ENCODE assay signal across 8 cellular contexts in genomic region chr15:90086868-90087268, GRCh38. TPM values are rescaled to one million over a fixed set of nuclear protein-coding genes. Genes with fewer than 3 reads are reported as not detected.
DNase-seq lines count a peak whose midpoint lies in the region; ATAC-seq and TF ChIP-seq lines count a peak whose summit lies in the region.

No MANE protein-coding gene starts in this region.

- peaks cover 73% of the 10 kb centered on the region for H3K36me3 Mint-ChIP-seq in activated CD4-positive, alpha-beta memory T cell treated with anti-CD3 and anti-CD28 coated beads, Interleukin-2, amount 10 ng/mL, durations not matched to agents 7 days and 5 days (ENCODE audit: low read depth)

- no peak overlapping the region for H3K27ac Mint-ChIP-seq in activated CD4-positive, alpha-beta memory T cell treated with anti-CD3 and anti-CD28 coated beads, Interleukin-2, amount 10 ng/mL, durations not matched to agents 7 days and 5 days

- intact Hi-C loops in Right ventricle myocardium superior (cut with DNase I): loop anchor here (5.0 kb wide), 1 partner anchor 345 kb away; no protein-coding TSS in a partner anchor
- intact Hi-C loops in Right ventricle myocardium inferior (cut with DNase I): no loop called here

- DNase-seq in Right ventricle myocardium superior: peak; percentile 57
- DNase-seq in Right ventricle myocardium inferior (ENCODE audit: missing footprints): no peak
- peak; percentile 77 for DNase-seq in NAMALWA (ENCODE audit: low spot score)
- peak; percentile 63 for DNase-seq in activated CD4-positive, alpha-beta memory T cell treated with anti-CD3 and anti-CD28 coated beads, Interleukin-2, amount 10 ng/mL, durations not matched to agents 7 days and 5 days
- peak; percentile 54 for DNase-seq in fibroblast of mammary gland (ENCODE audit: low read depth)
- no peak for DNase-seq in occipital lobe (lab: John Stamatoyannopoulos, UW)
- no peak for DNase-seq in LoVo (ENCODE audit: low spot score)

- H3K27me3 Mint-ChIP-seq in activated CD4-positive, alpha-beta memory T cell treated with anti-CD3 and anti-CD28 coated beads, Interleukin-2, amount 10 ng/mL, durations not matched to agents 7 days and 5 days: no peaks in the 10 kb centered on the region

- POLR2A ChIA-PET in activated CD4-positive, alpha-beta memory T cell treated with anti-CD3 and anti-CD28 coated beads, Interleukin-2, amount 10 ng/mL, durations not matched to agents 7 days and 5 days (lab: Charles Lee): interaction anchor here (1.2 to 5.0 kb wide), 5 partner anchors 12 to 212 kb away, joined by 3 to 16 read pairs (median 5); partner anchors contain the start of genes AP3S2 and IDH2

- peak; percentile 82 for TF ChIP-seq CTCF in fibroblast of mammary gland (conservative IDR thresholded peaks at IDR 0.05; ENCODE audit: control insufficient read depth, insufficient read depth, low read depth, low read length)

- peaks cover 41% of the 10 kb centered on the region for H3K36me3 ChIP-seq in rectal smooth muscle tissue (ENCODE audit: control insufficient read depth, insufficient read depth, low read length)

- no peak overlapping the region for H3K9ac ChIP-seq in rectal smooth muscle tissue (ENCODE audit: low read length)

- no peak for ATAC-seq in Right ventricle myocardium superior (ENCODE audit: poor library complexity)
- ATAC-seq in Right ventricle myocardium inferior: no peak

- H3K4me3 ChIP-seq in fibroblast of mammary gland (ENCODE audit: control insufficient read depth, low read depth, low read length) (no peak overlapping the region), rectal smooth muscle tissue (ENCODE audit: low read length) (no peak overlapping the region)

- peaks cover 13% of the 10 kb centered on the region for H3K4me1 ChIP-seq in rectal smooth muscle tissue (ENCODE audit: control insufficient read depth, insufficient read depth, low read length)

- no peak overlapping the region for H3K4me3 Mint-ChIP-seq in activated CD4-positive, alpha-beta memory T cell treated with anti-CD3 and anti-CD28 coated beads, Interleukin-2, amount 10 ng/mL, durations not matched to agents 7 days and 5 days

- H3K4me1 Mint-ChIP-seq in activated CD4-positive, alpha-beta memory T cell treated with anti-CD3 and anti-CD28 coated beads, Interleukin-2, amount 10 ng/mL, durations not matched to agents 7 days and 5 days: peaks cover 16% of the 10 kb centered on the region

- CTCF ChIA-PET in activated CD4-positive, alpha-beta memory T cell treated with anti-CD3 and anti-CD28 coated beads, Interleukin-2, amount 10 ng/mL, durations not matched to agents 7 days and 5 days (lab: Charles Lee): interaction anchor here (0.7 to 4.0 kb wide), 18 partner anchors 8 to 346 kb away, joined by 3 to 19 read pairs (median 6); partner anchors contain the start of genes CIB1, GDPGP1 and IDH2

- no peaks in the 10 kb centered on the region for H3K27me3 ChIP-seq in rectal smooth muscle tissue (ENCODE audit: control insufficient read depth, insufficient read depth, low read length)

- H3K27ac ChIP-seq in rectal smooth muscle tissue (ENCODE audit: low read depth, low read length): peak overlapping the region; percentile 7

- H3K9me3 Mint-ChIP-seq in activated CD4-positive, alpha-beta memory T cell treated with anti-CD3 and anti-CD28 coated beads, Interleukin-2, amount 10 ng/mL, durations not matched to agents 7 days and 5 days: no peaks in the 10 kb centered on the region

RNA-seq across cellular contexts. Expression of gene IDH2, which starts 15.4 kb away (rescaled TPM):
- total RNA-seq in Right ventricle myocardium superior (1,067 TPM), Right ventricle myocardium inferior (1,173 TPM), occipital lobe (65.7 TPM)
- total RNA-seq in activated CD4-positive, alpha-beta memory T cell treated with anti-CD3 and anti-CD28 coated beads, Interleukin-2, amount 10 ng/mL, durations not matched to agents 7 days and 5 days: 100 to 1,000 TPM; 218 to 224 TPM

Comparison
In these comparisons a context has a peak if more than half of its experiments do, and no peak if none do; other contexts are left out.
1. DNase-seq: peak in Right ventricle myocardium superior (single experiment), NAMALWA (single experiment), activated CD4-positive, alpha-beta memory T cell treated with anti-CD3 and anti-CD28 coated beads, Interleukin-2, amount 10 ng/mL, durations not matched to agents 7 days and 5 days (single experiment) and fibroblast of mammary gland (single experiment); none in Right ventricle myocardium inferior (single experiment), occipital lobe (single experiment) and LoVo (single experiment).